Comparison of ENCODE assay signal across 1 cellular context in the genomic region with DNA sequence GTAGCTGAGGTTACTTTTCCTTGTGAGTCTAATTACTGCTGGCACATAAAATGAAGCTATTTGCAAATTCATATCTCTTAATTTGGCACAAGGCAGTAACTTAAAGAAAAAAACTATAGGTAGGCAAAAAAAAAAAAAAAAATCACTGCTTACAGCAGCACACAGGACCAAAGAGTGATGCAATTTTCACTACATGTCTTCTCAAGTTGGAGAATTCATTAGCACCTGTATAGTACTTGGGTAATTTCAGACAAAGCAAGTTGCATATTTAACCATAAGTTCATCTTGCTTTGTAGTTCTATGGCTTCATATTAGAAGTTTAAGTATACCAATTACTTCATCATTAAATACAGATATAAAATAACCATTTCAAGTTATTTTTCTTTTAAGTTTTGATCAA.
TF ChIP-seq lines count a peak whose summit lies in the region.

No MANE protein-coding gene starts in this region.

TF ChIP-seq in GM23338, 12 proteins besides CTCF, POLR2A, EP300 and RAD21 (continued from another document):
- TF ChIP-seq, protein P1, sequence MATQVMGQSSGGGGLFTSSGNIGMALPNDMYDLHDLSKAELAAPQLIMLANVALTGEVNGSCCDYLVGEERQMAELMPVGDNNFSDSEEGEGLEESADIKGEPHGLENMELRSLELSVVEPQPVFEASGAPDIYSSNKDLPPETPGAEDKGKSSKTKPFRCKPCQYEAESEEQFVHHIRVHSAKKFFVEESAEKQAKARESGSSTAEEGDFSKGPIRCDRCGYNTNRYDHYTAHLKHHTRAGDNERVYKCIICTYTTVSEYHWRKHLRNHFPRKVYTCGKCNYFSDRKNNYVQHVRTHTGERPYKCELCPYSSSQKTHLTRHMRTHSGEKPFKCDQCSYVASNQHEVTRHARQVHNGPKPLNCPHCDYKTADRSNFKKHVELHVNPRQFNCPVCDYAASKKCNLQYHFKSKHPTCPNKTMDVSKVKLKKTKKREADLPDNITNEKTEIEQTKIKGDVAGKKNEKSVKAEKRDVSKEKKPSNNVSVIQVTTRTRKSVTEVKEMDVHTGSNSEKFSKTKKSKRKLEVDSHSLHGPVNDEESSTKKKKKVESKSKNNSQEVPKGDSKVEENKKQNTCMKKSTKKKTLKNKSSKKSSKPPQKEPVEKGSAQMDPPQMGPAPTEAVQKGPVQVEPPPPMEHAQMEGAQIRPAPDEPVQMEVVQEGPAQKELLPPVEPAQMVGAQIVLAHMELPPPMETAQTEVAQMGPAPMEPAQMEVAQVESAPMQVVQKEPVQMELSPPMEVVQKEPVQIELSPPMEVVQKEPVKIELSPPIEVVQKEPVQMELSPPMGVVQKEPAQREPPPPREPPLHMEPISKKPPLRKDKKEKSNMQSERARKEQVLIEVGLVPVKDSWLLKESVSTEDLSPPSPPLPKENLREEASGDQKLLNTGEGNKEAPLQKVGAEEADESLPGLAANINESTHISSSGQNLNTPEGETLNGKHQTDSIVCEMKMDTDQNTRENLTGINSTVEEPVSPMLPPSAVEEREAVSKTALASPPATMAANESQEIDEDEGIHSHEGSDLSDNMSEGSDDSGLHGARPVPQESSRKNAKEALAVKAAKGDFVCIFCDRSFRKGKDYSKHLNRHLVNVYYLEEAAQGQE (IDR thresholded peaks at IDR 0.05; ENCODE audit: unreplicated experiment): no peak
- no peak for TF ChIP-seq POLR2AphosphoS5 (IDR thresholded peaks at IDR 0.05; ENCODE audit: low read depth)
- TF ChIP-seq EZH2 (IDR thresholded peaks at IDR 0.05; ENCODE audit: low read depth, unreplicated experiment): no peak
- TF ChIP-seq STAT1 (IDR thresholded peaks at IDR 0.05; ENCODE audit: unreplicated experiment): no peak
